In the genomic region with DNA sequence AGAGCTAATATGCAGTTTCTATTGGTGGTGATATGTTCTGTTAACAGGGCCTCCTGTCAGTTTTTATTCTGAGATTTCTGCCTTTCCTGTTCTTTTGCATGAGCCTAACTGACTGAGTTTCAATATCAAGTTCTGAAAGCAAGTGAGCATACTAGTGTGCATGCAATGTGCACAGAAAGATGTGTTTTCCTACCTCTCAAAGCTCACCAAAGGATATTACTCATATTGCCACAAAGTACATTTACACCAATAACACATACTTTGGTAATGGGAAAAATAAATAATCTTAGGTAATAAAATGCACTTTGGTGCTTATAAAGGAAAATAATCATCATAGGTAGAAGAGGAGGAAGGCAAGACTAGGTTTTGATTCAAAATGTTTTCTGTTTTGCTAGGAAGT, we compare ENCODE assay signal across 15 cellular contexts.
DNase-seq lines count a peak whose midpoint lies in the region; ATAC-seq lines count a peak whose summit lies in the region.
"Had no signal": no experiment of that assay in that cellular context is flagged by ENCODE, and none has a peak within 500 bp of the region (broad histone marks: within the 10 kb centered on the region; RNA-seq: fewer than 3 reads in every experiment).

No MANE protein-coding gene starts in this region.

- H3K27ac Mint-ChIP-seq in dendritic cell treated with granulocyte-macrophage colony-stimulating factor and Interleukin-4, amounts not matched to agents 40 ng/mL and 50 ng/mL, for 4 days = peak overlapping the region; percentile 57
- H3K27ac Mint-ChIP-seq: activated naive CD4-positive, alpha-beta T cell treated with anti-CD3 and anti-CD28 coated beads, Interleukin-2, amount 50 U/mL, for 24 hours had no signal

- DNase-seq in NCI-H146 (lab: John Stamatoyannopoulos, UW) = no peak
- no peak for DNase-seq in midbrain (lab: John Stamatoyannopoulos, UW)
- DNase-seq in SKM-1 treated with dmso at 0.1 percent for 144 hours (lab: John Stamatoyannopoulos, UW; ENCODE audit: unreplicated experiment) = no peak
- DNase-seq: hippocampal formation, lower lobe of right lung, NCI-H187, NCI-H774, SJCRH30 had no signal

- H3K36me3 Mint-ChIP-seq in dendritic cell treated with granulocyte-macrophage colony-stimulating factor and Interleukin-4, amounts not matched to agents 40 ng/mL and 50 ng/mL, for 4 days (ENCODE audit: low read depth) = no peaks in the 10 kb centered on the region

- peaks cover 19% of the 10 kb centered on the region for H3K4me1 Mint-ChIP-seq in dendritic cell treated with granulocyte-macrophage colony-stimulating factor and Interleukin-4, amounts not matched to agents 40 ng/mL and 50 ng/mL, for 4 days (ENCODE audit: low read depth)
- H3K4me1 Mint-ChIP-seq: central memory CD8-positive, alpha-beta T cell had no signal

- ATAC-seq in GM18861 (IDR thresholded peaks at IDR 0.05; ENCODE audit: unreplicated experiment) (peak; percentile 42), GM21526 (IDR thresholded peaks at IDR 0.05; ENCODE audit: low FRiP score, unreplicated experiment) (peak; percentile 87), HG03064 (IDR thresholded peaks at IDR 0.05; ENCODE audit: low read depth, unreplicated experiment) (peak; percentile 76), HG03280 (IDR thresholded peaks at IDR 0.05; ENCODE audit: unreplicated experiment) (no peak)
- ATAC-seq: lower lobe of right lung had no signal

- intact Hi-C loops in dendritic cell treated with granulocyte-macrophage colony-stimulating factor and Interleukin-4, amounts not matched to agents 40 ng/mL and 50 ng/mL, for 4 days (cut with micrococcal nuclease) = no loop called here

- H3K27me3 Mint-ChIP-seq in dendritic cell treated with granulocyte-macrophage colony-stimulating factor and Interleukin-4, amounts not matched to agents 40 ng/mL and 50 ng/mL, for 4 days = no peaks in the 10 kb centered on the region
- H3K27me3 Mint-ChIP-seq: activated naive CD4-positive, alpha-beta T cell treated with anti-CD3 and anti-CD28 coated beads, Interleukin-2, amount 50 U/mL, for 24 hours; central memory CD8-positive, alpha-beta T cell had no signal

- no peak overlapping the region for H3K4me3 Mint-ChIP-seq in dendritic cell treated with granulocyte-macrophage colony-stimulating factor and Interleukin-4, amounts not matched to agents 40 ng/mL and 50 ng/mL, for 4 days
- H3K4me3 Mint-ChIP-seq: activated naive CD4-positive, alpha-beta T cell treated with anti-CD3 and anti-CD28 coated beads, Interleukin-2, amount 50 U/mL, for 24 hours; central memory CD8-positive, alpha-beta T cell had no signal

- no peaks in the 10 kb centered on the region for H3K9me3 Mint-ChIP-seq in dendritic cell treated with granulocyte-macrophage colony-stimulating factor and Interleukin-4, amounts not matched to agents 40 ng/mL and 50 ng/mL, for 4 days
- H3K9me3 Mint-ChIP-seq: activated naive CD4-positive, alpha-beta T cell treated with anti-CD3 and anti-CD28 coated beads, Interleukin-2, amount 50 U/mL, for 24 hours; central memory CD8-positive, alpha-beta T cell had no signal
